Comparison of ENCODE assay signal across 1 cellular context in genomic region chr7:155741061-155741460, GRCh38.
A peak's percentile ranks its signal among the peaks of the same experiment; 100 is the strongest.
TF ChIP-seq lines count a peak whose summit lies in the region.

No MANE protein-coding gene starts in this region.

TF ChIP-seq in GM12878, 131 proteins besides CTCF, POLR2A, EP300 and RAD21 (continued from another document and continues in another):
- TF ChIP-seq E4F1 (IDR thresholded peaks at IDR 0.05; ENCODE audit: borderline replicate concordance, partially characterized antibody): no peak
- TF ChIP-seq SUZ12 (IDR thresholded peaks at IDR 0.05; ENCODE audit: unreplicated experiment): no peak
- no peak for TF ChIP-seq TARDBP (IDR thresholded peaks at IDR 0.05; ENCODE audit: borderline replicate concordance)
- no peak for TF ChIP-seq ZNF592 (IDR thresholded peaks at IDR 0.05)
- no peak for TF ChIP-seq NR2C2 (IDR thresholded peaks at IDR 0.05; ENCODE audit: borderline replicate concordance, control insufficient read depth, insufficient read length, low read depth)
- no peak for TF ChIP-seq FOXK2 (IDR thresholded peaks at IDR 0.05)
- no peak for TF ChIP-seq YY1 (IDR thresholded peaks at IDR 0.05; ENCODE audit: low read depth, low read length)
- TF ChIP-seq NR2C1 (IDR thresholded peaks at IDR 0.05): no peak
- no peak for TF ChIP-seq SUPT20H (IDR thresholded peaks at IDR 0.05; ENCODE audit: borderline replicate concordance, control insufficient read depth, low read depth, low read length)
- TF ChIP-seq MYB (IDR thresholded peaks at IDR 0.05; ENCODE audit: borderline replicate concordance, low read depth, low read length): no peak
- no peak for TF ChIP-seq CHD1 (IDR thresholded peaks at IDR 0.05; ENCODE audit: low read depth, low read length)
- peak; percentile 35 to 36; a peak in 1 of 4 replicates for TF ChIP-seq IKZF2 (IDR thresholded peaks at IDR 0.05)
- no peak for TF ChIP-seq PML (IDR thresholded peaks at IDR 0.05; ENCODE audit: low read length)
- TF ChIP-seq PBX3 (IDR thresholded peaks at IDR 0.05; ENCODE audit: insufficient replicate concordance, low read depth, low read length): no peak
- no peak for TF ChIP-seq ZNF687 (IDR thresholded peaks at IDR 0.05)
- TF ChIP-seq CEBPZ (IDR thresholded peaks at IDR 0.05; ENCODE audit: low read depth, low read length): no peak
- TF ChIP-seq BRCA1 (IDR thresholded peaks at IDR 0.05; ENCODE audit: low read depth, low read length): no peak
- TF ChIP-seq CUX1 (IDR thresholded peaks at IDR 0.05; ENCODE audit: insufficient replicate concordance, low read depth, low read length): no peak
- peak; percentile 66; the same call in 1 of the 2 replicates for TF ChIP-seq ZBED1 (IDR thresholded peaks at IDR 0.05; ENCODE audit: borderline replicate concordance)
- TF ChIP-seq ESRRA (IDR thresholded peaks at IDR 0.05; ENCODE audit: low read length): no peak
- no peak for TF ChIP-seq HDAC2 (IDR thresholded peaks at IDR 0.05)
- no peak for TF ChIP-seq ZNF622 (IDR thresholded peaks at IDR 0.05)
- TF ChIP-seq ZNF384 (IDR thresholded peaks at IDR 0.05; ENCODE audit: borderline replicate concordance, low read depth, low read length): no peak
- TF ChIP-seq RB1 (IDR thresholded peaks at IDR 0.05; ENCODE audit: borderline replicate concordance): no peak
- no peak for TF ChIP-seq SREBF2 (IDR thresholded peaks at IDR 0.05; ENCODE audit: low read length)
- TF ChIP-seq MTA3 (IDR thresholded peaks at IDR 0.05; ENCODE audit: borderline replicate concordance, low read length): 0 out of 2 replicates have a peak, but pooled peaks have one; percentile 39
- no peak for TF ChIP-seq CHD2 (IDR thresholded peaks at IDR 0.05; ENCODE audit: borderline replicate concordance, low read depth, low read length)
- no peak for TF ChIP-seq MTA2 (IDR thresholded peaks at IDR 0.05; ENCODE audit: low read depth)
- TF ChIP-seq POLR2AphosphoS5 (IDR thresholded peaks at IDR 0.05; ENCODE audit: low read length): no peak
- no peak for TF ChIP-seq E2F8 (IDR thresholded peaks at IDR 0.05; ENCODE audit: low read depth, partially characterized antibody)
- TF ChIP-seq MEF2A (IDR thresholded peaks at IDR 0.05; ENCODE audit: insufficient read depth, low read depth, low read length): 0 out of 2 replicates have a peak, but pooled peaks have one; percentile 13
- no peak for TF ChIP-seq ZNF207 (IDR thresholded peaks at IDR 0.05; ENCODE audit: borderline replicate concordance)
